In genomic region chr4:87506974-87507701, GRCh38 we compare ENCODE assay signal across 11 cellular contexts. TPM values are rescaled to one million over a fixed set of nuclear protein-coding genes. Genes with fewer than 3 reads are reported as not detected.
A peak's percentile ranks its signal among the peaks of the same experiment; 100 is the strongest.
DNase-seq lines count a peak whose midpoint lies in the region; ATAC-seq and TF ChIP-seq lines count a peak whose summit lies in the region.
"Had no signal": no experiment of that assay in that cellular context is flagged by ENCODE, and none has a peak within 500 bp of the region (broad histone marks: within the 10 kb centered on the region; RNA-seq: fewer than 3 reads in every experiment).

No MANE protein-coding gene starts in this region.

- H3K23ac ChIP-seq in trophoblast cell (ENCODE audit: low read length), result no peak overlapping the region

- H3K9me2 ChIP-seq in SK-N-SH, result no peaks in the 10 kb centered on the region

- no peak overlapping the region for H2AK5ac ChIP-seq in trophoblast cell (ENCODE audit: low read length)

- DNase-seq in AG08395 (ENCODE audit: low spot score) (peak; percentile 77), SK-N-SH (no peak), fibroblast of gingiva (ENCODE audit: low read depth) (peak; percentile 93), trophoblast cell (peak; percentile 33 to 42)
- DNase-seq: BE2C, cortex of kidney, NCI-H2107 had no signal

- no peak overlapping the region for H2BK12ac ChIP-seq in trophoblast cell (ENCODE audit: low read length)

- no peak overlapping the region for H4K12ac ChIP-seq in trophoblast cell (ENCODE audit: low read depth, low read length)

- no peak for TF ChIP-seq CTCF in SK-N-SH (IDR thresholded peaks at IDR 0.05)

- H4K20me1 ChIP-seq in SK-N-SH (ENCODE audit: insufficient read depth), result no peaks in the 10 kb centered on the region

- H3K4me1 ChIP-seq in SK-N-SH (ENCODE audit: control insufficient read depth in 1 of 2, insufficient read depth in 2 of 2, low read depth in 1 of 2, low read length in 1 of 2) (peaks cover 6 to 13% of the 10 kb centered on the region in 2 experiments; a peak in 3 of 4 replicates), trophoblast cell (ENCODE audit: control insufficient read depth in 1 of 2, insufficient read depth in 2 of 2, low read length in 2 of 2) (no peaks in the 10 kb centered on the region)

- H3K79me2 ChIP-seq in SK-N-SH (ENCODE audit: insufficient read depth), result no peaks in the 10 kb centered on the region
- H3K79me2 ChIP-seq in trophoblast cell (ENCODE audit: control insufficient read depth, insufficient read depth, low read length, poor library complexity), result no peaks in the 10 kb centered on the region

- POLR2A ChIA-PET in SK-N-SH (lab: Yijun Ruan, JAX), result no interaction called here

- no peaks in the 10 kb centered on the region for H3F3A ChIP-seq in SK-N-SH (replicated peaks; ENCODE audit: insufficient read depth)

- no peak overlapping the region for H2BK5ac ChIP-seq in trophoblast cell (ENCODE audit: low read depth, low read length, poor library complexity)

- WGBS in SK-N-SH (ENCODE audit: low lambda C conversion rate), result 37% methylated on average over 4 of the region's 4 CpGs
- no CpG with 5 or more reads among the region's 4 CpGs for WGBS in trophoblast cell (ENCODE audit: extremely low coverage, insufficient coverage, insufficient read length)

- H3K79me1 ChIP-seq in trophoblast cell (ENCODE audit: low read length), result no peaks in the 10 kb centered on the region

- no peak for TF ChIP-seq EP300 in SK-N-SH (IDR thresholded peaks at IDR 0.05; ENCODE audit: borderline replicate concordance in 1 of 2, low read depth in 1 of 2, low read length in 1 of 2)

- H2AFZ ChIP-seq in SK-N-SH (ENCODE audit: low read depth) (peak overlapping the region; percentile 5; the same call in 1 of the 2 replicates), trophoblast cell (ENCODE audit: insufficient read depth, low read length, poor library complexity) (no peak overlapping the region)

- no peak overlapping the region for H3K18ac ChIP-seq in trophoblast cell (ENCODE audit: low read length)

- no peak overlapping the region for H4K91ac ChIP-seq in trophoblast cell (ENCODE audit: low read depth, low read length)

- H3K9ac ChIP-seq in SK-N-SH (no peak overlapping the region), trophoblast cell (ENCODE audit: low read length) (no peak overlapping the region)

- ATAC-seq in GM18511 (IDR thresholded peaks at IDR 0.05; ENCODE audit: unreplicated experiment) (no peak), HG03442 (IDR thresholded peaks at IDR 0.05; ENCODE audit: unreplicated experiment) (no peak), GM19395 (IDR thresholded peaks at IDR 0.05; ENCODE audit: unreplicated experiment) (no peak), HG02885 (IDR thresholded peaks at IDR 0.05; ENCODE audit: poor library complexity, unreplicated experiment) (no peak)

- CTCF ChIA-PET in SK-N-SH (lab: Yijun Ruan, JAX), result interaction anchor here (0.9 kb wide), 1 partner anchor 20 kb away, joined by 3 read pairs; no protein-coding TSS in a partner anchor

- H3K27me3 ChIP-seq in SK-N-SH (ENCODE audit: insufficient read depth), result no peaks in the 10 kb centered on the region
- H3K27me3 ChIP-seq in trophoblast cell (ENCODE audit: insufficient read depth, low read length), result no peaks in the 10 kb centered on the region
- H3K27me3 ChIP-seq: BE2C had no signal

- H2BK120ac ChIP-seq in trophoblast cell (ENCODE audit: insufficient read depth, low read length, poor library complexity), result no peak overlapping the region

- H3K36me3 ChIP-seq in SK-N-SH (replicated peaks in 1 of 2; ENCODE audit: control insufficient read depth in 1 of 2, insufficient read depth in 2 of 2, low read length in 1 of 2), result no peaks in the 10 kb centered on the region
- H3K36me3 ChIP-seq in trophoblast cell (ENCODE audit: control insufficient read depth in 1 of 2, insufficient read depth in 2 of 2, low read length in 2 of 2), result no peaks in the 10 kb centered on the region
- H3K36me3 ChIP-seq: BE2C had no signal

- peak overlapping the region; percentile 5; the same call in 1 of the 2 replicates for H3K4me2 ChIP-seq in SK-N-SH
- no peak overlapping the region for H3K4me2 ChIP-seq in trophoblast cell (ENCODE audit: low read length)

- H3K4me3 ChIP-seq in SK-N-SH (ENCODE audit: low read depth in 2 of 2, low read length in 1 of 2) (no peak overlapping the region), trophoblast cell (ENCODE audit: low read depth, low read length) (no peak overlapping the region)

- no peak overlapping the region for H3K14ac ChIP-seq in trophoblast cell (ENCODE audit: low read length)

- peak overlapping the region; percentile 24 to 76; a peak in 3 of 4 replicates for H3K27ac ChIP-seq in SK-N-SH (ENCODE audit: low read depth in 2 of 2, low read length in 1 of 2)
- no peak overlapping the region for H3K27ac ChIP-seq in trophoblast cell (ENCODE audit: low read depth, low read length)

- TF ChIP-seq RAD21 in SK-N-SH (IDR thresholded peaks at IDR 0.05; ENCODE audit: low read length), result no peak

- H3K9me3 ChIP-seq in SK-N-SH (no peaks in the 10 kb centered on the region), trophoblast cell (ENCODE audit: insufficient read depth, low read depth, low read length) (no peaks in the 10 kb centered on the region)
- H3K9me3 ChIP-seq: BE2C had no signal

- no peak overlapping the region for H3K4ac ChIP-seq in trophoblast cell (ENCODE audit: low read depth, low read length)

- H4K8ac ChIP-seq in trophoblast cell (ENCODE audit: low read depth, low read length), result no peak overlapping the region

TF ChIP-seq in SK-N-SH, 30 proteins besides CTCF, POLR2A, EP300 and RAD21:
- TF ChIP-seq MEF2A (IDR thresholded peaks at IDR 0.05; ENCODE audit: borderline replicate concordance, low read depth) (peak; percentile 86; the same call in 1 of the 2 replicates), JUND (IDR thresholded peaks at IDR 0.05) (peak; percentile 50), TEAD4 (IDR thresholded peaks at IDR 0.05; ENCODE audit: borderline replicate concordance, insufficient read depth) (0 out of 2 replicates have a peak, but pooled peaks have one; percentile 45), NFIC (IDR thresholded peaks at IDR 0.05; ENCODE audit: borderline replicate concordance) (peak; percentile 21; the same call in 1 of the 2 replicates)
- TF ChIP-seq, protein P1, sequence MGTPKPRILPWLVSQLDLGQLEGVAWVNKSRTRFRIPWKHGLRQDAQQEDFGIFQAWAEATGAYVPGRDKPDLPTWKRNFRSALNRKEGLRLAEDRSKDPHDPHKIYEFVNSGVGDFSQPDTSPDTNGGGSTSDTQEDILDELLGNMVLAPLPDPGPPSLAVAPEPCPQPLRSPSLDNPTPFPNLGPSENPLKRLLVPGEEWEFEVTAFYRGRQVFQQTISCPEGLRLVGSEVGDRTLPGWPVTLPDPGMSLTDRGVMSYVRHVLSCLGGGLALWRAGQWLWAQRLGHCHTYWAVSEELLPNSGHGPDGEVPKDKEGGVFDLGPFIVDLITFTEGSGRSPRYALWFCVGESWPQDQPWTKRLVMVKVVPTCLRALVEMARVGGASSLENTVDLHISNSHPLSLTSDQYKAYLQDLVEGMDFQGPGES (IDR thresholded peaks at IDR 0.05; ENCODE audit: low read depth, low read length), result no peak

RNA-seq across cellular contexts. Expression of gene SPARCL1, which starts 22.0 kb away (rescaled TPM):
- not detected in 2 replicates for polyA plus RNA-seq in SK-N-SH (2012; rRNA removed)
- 0.01 and 0.03 TPM in 2 replicates for polyA plus RNA-seq in SK-N-SH (2012; cell fraction: cytosol; rRNA removed)
- not detected in 2 replicates for polyA plus RNA-seq in SK-N-SH (2012; cell fraction: nucleus; rRNA removed)
- polyA plus RNA-seq in trophoblast cell (2013), result 4.9 and 5.5 TPM in 2 replicates
